21 cellular contexts compared by ENCODE assay signal in the genomic region with DNA sequence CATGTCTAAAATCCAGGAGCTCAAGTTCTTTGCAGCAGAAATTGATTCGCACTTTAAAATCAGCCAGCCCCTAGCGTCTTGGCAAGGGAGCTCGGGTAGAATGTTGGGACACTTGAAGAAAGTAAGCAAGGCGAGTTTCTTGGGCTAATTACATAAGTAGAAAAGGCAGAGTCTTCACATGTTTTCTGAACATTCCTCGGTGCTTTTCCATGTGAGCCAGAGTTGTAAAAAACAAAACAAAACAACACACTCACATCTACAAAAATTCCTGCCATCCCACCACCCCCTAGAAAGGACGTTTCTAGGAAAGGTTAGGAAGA. TPM values are rescaled to one million over a fixed set of nuclear protein-coding genes. Genes with fewer than 3 reads are reported as not detected.
DNase-seq lines count a peak whose midpoint lies in the region; ATAC-seq and TF ChIP-seq lines count a peak whose summit lies in the region.
"Had no signal": no experiment of that assay in that cellular context is flagged by ENCODE, and none has a peak within 500 bp of the region (broad histone marks: within the 10 kb centered on the region; RNA-seq: fewer than 3 reads in every experiment).

No MANE protein-coding gene starts in this region.

- no peak overlapping the region for H3K4me3 ChIP-seq in AG10803 (ENCODE audit: low read length)
- no peak overlapping the region; the same call in 1 of the 2 replicates for H3K4me3 ChIP-seq in SJCRH30
- H3K4me3 ChIP-seq in fibroblast of villous mesenchyme (ENCODE audit: low read depth, low read length): no peak overlapping the region
- H3K4me3 ChIP-seq in neural progenitor cell: no peak overlapping the region
- H3K4me3 ChIP-seq in left lung: no peak overlapping the region
- H3K4me3 ChIP-seq: MG63 had no signal

- H3K4me1 ChIP-seq in SJCRH30: peaks cover 16% of the 10 kb centered on the region
- peaks cover 34% of the 10 kb centered on the region for H3K4me1 ChIP-seq in neural progenitor cell
- H3K4me1 ChIP-seq in left lung: no peaks in the 10 kb centered on the region

- H3K9me3 ChIP-seq in SJCRH30 (replicated peaks) (no peaks in the 10 kb centered on the region), neural progenitor cell (ENCODE audit: low read depth) (no peaks in the 10 kb centered on the region), left lung (no peaks in the 10 kb centered on the region)
- H3K9me3 ChIP-seq: MG63 had no signal

- H3K4me3 Mint-ChIP-seq in neural progenitor cell: no peak overlapping the region
- H3K4me3 Mint-ChIP-seq: B cell had no signal

- TF ChIP-seq CTCF in AG10803 (conservative IDR thresholded peaks at IDR 0.05; ENCODE audit: low read length) (0 out of 2 replicates have a peak, but pooled peaks have one; percentile 9), fibroblast of villous mesenchyme (IDR thresholded peaks at IDR 0.05; ENCODE audit: insufficient read depth, low read depth, low read length) (no peak), neural progenitor cell (IDR thresholded peaks at IDR 0.05) (no peak), GM10248 (IDR thresholded peaks at IDR 0.05; ENCODE audit: control extremely low read depth, extremely low read depth, low read depth, missing control alignments) (no peak), left lung (IDR thresholded peaks at IDR 0.05) (no peak)

- DNase-seq in AG10803 (ENCODE audit: low read depth) (peak; percentile 78), SJCRH30 (no peak), fibroblast of villous mesenchyme (ENCODE audit: low read depth) (peak; percentile 63), neural progenitor cell (ENCODE audit: low spot score) (no peak), GM10248 (ENCODE audit: extremely low spot score) (no peak), left lung (no peak)
- DNase-seq: 8988T; GDM1; H7; MG63; NCI-H1436 treated with DMSO at 0.1 percent for 48 hours; NCI-H1930; NCI-H510A; NK-92 treated with Interleukin-12 subunit alpha and Interleukin-12 subunit beta, amount 100 ng/mL, for 24 hours; SIG-M5 had no signal

- H4K20me1 ChIP-seq in neural progenitor cell (ENCODE audit: low read depth): peaks cover 12% of the 10 kb centered on the region

- H3K27me3 ChIP-seq in SJCRH30 (no peaks in the 10 kb centered on the region), neural progenitor cell (no peaks in the 10 kb centered on the region), left lung (peaks cover 0 to 78% of the 10 kb centered on the region in 2 donors)
- H3K27me3 ChIP-seq: MG63 had no signal

- H3K27ac Mint-ChIP-seq in neural progenitor cell: peak overlapping the region; percentile 81
- H3K27ac Mint-ChIP-seq: B cell, CD14-positive monocyte had no signal

- no peak overlapping the region for H3K4me2 ChIP-seq in neural progenitor cell

- POLR2A ChIA-PET in GM10248 (lab: Yijun Ruan, JAX): no interaction called here

- peaks cover 2% of the 10 kb centered on the region for H3K27me3 Mint-ChIP-seq in neural progenitor cell (ENCODE audit: insufficient read depth, low read depth)

- no peak for ATAC-seq in HG02870 (IDR thresholded peaks at IDR 0.05; ENCODE audit: unreplicated experiment)
- no peak for ATAC-seq in GM18870 (IDR thresholded peaks at IDR 0.05; ENCODE audit: unreplicated experiment)
- ATAC-seq in left lung: no peak
- ATAC-seq: Panc1 had no signal

- intact Hi-C loops in left lung (cut with DNase I): no loop called here

- H2AFZ ChIP-seq in neural progenitor cell (replicated peaks): no peak overlapping the region

- H3K4me1 Mint-ChIP-seq in neural progenitor cell: peaks cover 64% of the 10 kb centered on the region
- H3K4me1 Mint-ChIP-seq: B cell, CD14-positive monocyte had no signal

- H3K36me3 Mint-ChIP-seq in neural progenitor cell: peaks cover 3% of the 10 kb centered on the region
- H3K36me3 Mint-ChIP-seq: CD14-positive monocyte had no signal

- H3K36me3 ChIP-seq in SJCRH30: no peaks in the 10 kb centered on the region
- no peaks in the 10 kb centered on the region for H3K36me3 ChIP-seq in neural progenitor cell
- H3K36me3 ChIP-seq in left lung: no peaks in the 10 kb centered on the region
- H3K36me3 ChIP-seq: MG63 had no signal

- H3F3A ChIP-seq in neural progenitor cell (ENCODE audit: low read depth): peaks cover 7% of the 10 kb centered on the region

- H3K79me2 ChIP-seq in neural progenitor cell (ENCODE audit: low read depth): no peaks in the 10 kb centered on the region

- CTCF ChIA-PET in GM10248 (lab: Yijun Ruan, JAX): interaction anchor here (1.5 kb wide), 3 partner anchors 9 to 34 kb away, joined by 3 to 4 read pairs (median 3); no protein-coding TSS in a partner anchor

- H3K27ac ChIP-seq in SJCRH30 (peak overlapping the region; percentile 89), neural progenitor cell (no peak overlapping the region), left lung (no peak overlapping the region)

- H3K9ac ChIP-seq in neural progenitor cell: no peak overlapping the region

- peaks cover 2% of the 10 kb centered on the region for H3K9me3 Mint-ChIP-seq in neural progenitor cell
- H3K9me3 Mint-ChIP-seq: CD14-positive monocyte had no signal

RNA-seq across cellular contexts. Expression of gene EMX2, which starts 38.7 kb away (rescaled TPM):
- 2.5 and 2.6 TPM in 2 replicates for total RNA-seq in SJCRH30 (2014; rRNA removed; shearing (Covaris generic))
- total RNA-seq in fibroblast of villous mesenchyme: 4.5 and 10.8 TPM in 2 replicates
- 9.5 and 22.7 TPM in 2 replicates for total RNA-seq in neural progenitor cell (ENCODE audit: low replicate concordance)
- not detected for total RNA-seq in left lung
- total RNA-seq: B cell, H7, LHCN-M2 had no signal

Comparison
In these comparisons a context has a peak if more than half of its experiments do, and no peak if none do; other contexts are left out.
1. DNase-seq: peak in AG10803 (single experiment) and fibroblast of villous mesenchyme (single experiment); none in SJCRH30 (0 of 2), neural progenitor cell (single experiment), GM10248 (single experiment) and left lung (0 of 2).